In the genomic region with DNA sequence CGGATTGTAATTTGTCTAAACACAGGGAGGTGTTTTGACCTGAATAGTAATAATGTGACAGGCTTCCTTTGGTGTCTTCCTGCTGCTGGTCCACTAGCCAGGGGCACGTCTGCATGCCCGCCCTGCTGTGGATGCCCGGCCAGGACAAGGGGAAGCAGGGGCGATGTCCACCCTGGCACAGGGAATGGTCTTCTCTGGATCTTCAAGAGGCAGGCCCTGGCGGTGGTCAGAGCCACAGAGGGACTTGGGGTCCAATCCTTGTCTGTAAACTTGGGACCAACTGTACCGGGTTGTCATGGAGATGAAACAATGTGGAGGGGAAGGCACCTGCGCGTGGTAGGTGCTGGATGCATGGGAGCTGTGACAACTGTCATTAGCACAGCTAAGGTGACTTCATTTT, we compare ENCODE assay signal across 28 cellular contexts.
"Had no signal": no experiment of that assay in that cellular context is flagged by ENCODE, and none has a peak within 500 bp of the region (broad histone marks: within the 10 kb centered on the region; RNA-seq: fewer than 3 reads in every experiment).

No MANE protein-coding gene starts in this region.

- H3K9me3 ChIP-seq: colonic mucosa, esophagus squamous epithelium, gastrocnemius medialis, heart right ventricle, left lung had no signal

- H3K4me3 ChIP-seq: colonic mucosa, esophagus squamous epithelium, gastrocnemius medialis, heart right ventricle, left lung, lung had no signal

- DNase-seq: colonic mucosa; cortex of kidney; effector CD8-positive, alpha-beta T cell; effector memory CD8-positive, alpha-beta T cell; endodermal cell; erythroblast; esophagus squamous epithelium; foreskin fibroblast; foreskin melanocyte; gastrocnemius medialis; glutamatergic neuron; head of caudate nucleus; heart right ventricle; hippocampal formation; left cardiac atrium; left lung; left ventricle myocardium superior; mammary epithelial cell; mesendoderm; midbrain had no signal

- H3K4me1 ChIP-seq: colonic mucosa had no signal

- H3K27ac ChIP-seq: colonic mucosa, epithelial cell of prostate, esophagus squamous epithelium, gastrocnemius medialis, heart right ventricle, left lung had no signal

- H3K36me3 Mint-ChIP-seq: memory B cell had no signal

- H3K36me3 ChIP-seq: colonic mucosa, esophagus squamous epithelium, gastrocnemius medialis, heart right ventricle, left lung had no signal

- FAIRE-seq: endometrium, islet of Langerhans, keratinocyte had no signal

- H3K27me3 Mint-ChIP-seq: effector memory CD8-positive, alpha-beta T cell had no signal

- H3K27me3 ChIP-seq: gastrocnemius medialis, heart right ventricle, left lung had no signal

- H3K4me3 Mint-ChIP-seq: dendritic cell treated with granulocyte-macrophage colony-stimulating factor and Interleukin-4, amounts not matched to agents 40 ng/mL and 50 ng/mL, for 4 days; effector memory CD8-positive, alpha-beta T cell; endodermal cell; memory B cell had no signal

- H3K27ac Mint-ChIP-seq: dendritic cell treated with granulocyte-macrophage colony-stimulating factor and Interleukin-4, amounts not matched to agents 40 ng/mL and 50 ng/mL, for 4 days; effector memory CD8-positive, alpha-beta T cell; endodermal cell; memory B cell had no signal

- ATAC-seq: effector memory CD8-positive, alpha-beta T cell; esophagus mucosa; gastrocnemius medialis had no signal
